18 cellular contexts compared by ENCODE assay signal in genomic region chr16:17828012-17828411, GRCh38.
DNase-seq lines count a peak whose midpoint lies in the region; ATAC-seq and TF ChIP-seq lines count a peak whose summit lies in the region.
"Had no signal": no experiment of that assay in that cellular context is flagged by ENCODE, and none has a peak within 500 bp of the region (broad histone marks: within the 10 kb centered on the region; RNA-seq: fewer than 3 reads in every experiment).

No MANE protein-coding gene starts in this region.

- ATAC-seq in stimulated activated effector memory CD8-positive, alpha-beta T cell treated with anti-CD3 and anti-CD28 coated beads, Interleukin-12 subunit alpha, Interleukin-12 subunit beta, amount 100 ng/mL, for 72 hours, result no peak
- ATAC-seq: activated CD4-positive, CD25-positive, alpha-beta regulatory T cell treated with anti-CD3 and anti-CD28 coated beads, Interleukin-2, amount 50 U/mL, for 24 hours; activated CD8-positive, alpha-beta memory T cell treated with anti-CD3 and anti-CD28 coated beads, Interleukin-2, amount 10 ng/mL, durations not matched to agents 7 days and 5 days; gastroesophageal sphincter; psoas muscle; T-cell had no signal

- H3K9me3 ChIP-seq in breast epithelium, result no peaks in the 10 kb centered on the region
- H3K9me3 ChIP-seq: gastroesophageal sphincter, psoas muscle, thoracic aorta had no signal

- H3K27ac ChIP-seq in breast epithelium, result no peak overlapping the region
- H3K27ac ChIP-seq in RWPE1, result no peak overlapping the region
- H3K27ac ChIP-seq: gastroesophageal sphincter, psoas muscle, thoracic aorta had no signal

- H3K4me1 Mint-ChIP-seq in MCF 10A (ENCODE audit: insufficient read depth, unreplicated experiment), result no peaks in the 10 kb centered on the region
- no peaks in the 10 kb centered on the region for H3K4me1 Mint-ChIP-seq in stimulated activated effector memory CD8-positive, alpha-beta T cell treated with anti-CD3 and anti-CD28 coated beads, Interleukin-12 subunit alpha, Interleukin-12 subunit beta, amount 100 ng/mL, for 72 hours
- H3K4me1 Mint-ChIP-seq: activated CD8-positive, alpha-beta memory T cell treated with anti-CD3 and anti-CD28 coated beads, Interleukin-2, amount 10 ng/mL, durations not matched to agents 7 days and 5 days; naive B cell; T-cell had no signal

- no peaks in the 10 kb centered on the region for H3K27me3 Mint-ChIP-seq in MCF 10A (ENCODE audit: insufficient read depth, unreplicated experiment)
- H3K27me3 Mint-ChIP-seq: activated CD8-positive, alpha-beta memory T cell treated with anti-CD3 and anti-CD28 coated beads, Interleukin-2, amount 10 ng/mL, durations not matched to agents 7 days and 5 days had no signal

- H3K36me3 ChIP-seq in breast epithelium, result no peaks in the 10 kb centered on the region
- H3K36me3 ChIP-seq: gastroesophageal sphincter, thoracic aorta had no signal

- BruUV-seq in MCF 10A (replicated peaks; lab: Mats Ljungman, UMichigan), result no TSS peak

- POLR2A ChIA-PET in MCF 10A (lab: Yijun Ruan, JAX), result no interaction called here
- POLR2A ChIA-PET in RWPE1 (lab: Yijun Ruan, JAX; ENCODE audit: low non-redundant PET), result no interaction called here

- no peak overlapping the region for H3K4me3 ChIP-seq in breast epithelium
- H3K4me3 ChIP-seq: gastroesophageal sphincter, psoas muscle, thoracic aorta had no signal

- TF ChIP-seq POLR2A in breast epithelium (IDR thresholded peaks at IDR 0.05), result no peak

- no peak overlapping the region for H3K27ac Mint-ChIP-seq in MCF 10A (ENCODE audit: low read depth, unreplicated experiment)
- no peak overlapping the region for H3K27ac Mint-ChIP-seq in stimulated activated effector memory CD8-positive, alpha-beta T cell treated with anti-CD3 and anti-CD28 coated beads, Interleukin-12 subunit alpha, Interleukin-12 subunit beta, amount 100 ng/mL, for 72 hours
- H3K27ac Mint-ChIP-seq: activated CD8-positive, alpha-beta memory T cell treated with anti-CD3 and anti-CD28 coated beads, Interleukin-2, amount 10 ng/mL, durations not matched to agents 7 days and 5 days; naive B cell; T-cell had no signal

- no peak for TF ChIP-seq CTCF in MCF 10A (IDR thresholded peaks at IDR 0.05; ENCODE audit: unreplicated experiment)
- no peak for TF ChIP-seq CTCF in breast epithelium (IDR thresholded peaks at IDR 0.05)
- TF ChIP-seq CTCF in RWPE1 (conservative IDR thresholded peaks at IDR 0.05; ENCODE audit: low read depth), result no peak

- no peaks in the 10 kb centered on the region for H3K9me3 Mint-ChIP-seq in MCF 10A (ENCODE audit: unreplicated experiment)
- H3K9me3 Mint-ChIP-seq in stimulated activated effector memory CD8-positive, alpha-beta T cell treated with anti-CD3 and anti-CD28 coated beads, Interleukin-12 subunit alpha, Interleukin-12 subunit beta, amount 100 ng/mL, for 72 hours, result no peaks in the 10 kb centered on the region
- H3K9me3 Mint-ChIP-seq: naive B cell, T-cell had no signal

- H3K36me3 Mint-ChIP-seq in MCF 10A (ENCODE audit: insufficient read depth, unreplicated experiment), result no peaks in the 10 kb centered on the region
- H3K36me3 Mint-ChIP-seq in stimulated activated effector memory CD8-positive, alpha-beta T cell treated with anti-CD3 and anti-CD28 coated beads, Interleukin-12 subunit alpha, Interleukin-12 subunit beta, amount 100 ng/mL, for 72 hours, result no peaks in the 10 kb centered on the region
- H3K36me3 Mint-ChIP-seq: activated CD8-positive, alpha-beta memory T cell treated with anti-CD3 and anti-CD28 coated beads, Interleukin-2, amount 10 ng/mL, durations not matched to agents 7 days and 5 days; naive B cell; T-cell had no signal

- DNase-seq in MCF 10A (ENCODE audit: unreplicated experiment), result peak; percentile 75
- no peak for DNase-seq in breast epithelium (ENCODE audit: low spot score in 2 of 2)
- peak; percentile 4 for DNase-seq in RWPE1 (ENCODE audit: low spot score)
- DNase-seq in fibroblast of peridontal ligament (ENCODE audit: extremely low read depth), result peak; percentile 93
- peak; percentile 86 for DNase-seq in stromal cell of bone marrow (ENCODE audit: low read depth)
- no peak for DNase-seq in NCI-H2196 treated with DMSO at 0.1 percent for 48 hours (lab: John Stamatoyannopoulos, UW; ENCODE audit: unreplicated experiment)
- DNase-seq in SW 1271 (lab: John Stamatoyannopoulos, UW), result no peak
- DNase-seq in stimulated activated effector memory CD8-positive, alpha-beta T cell treated with anti-CD3 and anti-CD28 coated beads, Interleukin-12 subunit alpha, Interleukin-12 subunit beta, amount 100 ng/mL, for 72 hours (ENCODE audit: low spot score in 2 of 2), result no peak
- DNase-seq: activated CD8-positive, alpha-beta memory T cell treated with anti-CD3 and anti-CD28 coated beads, Interleukin-2, amount 10 ng/mL, durations not matched to agents 7 days and 5 days; COR-L47; naive B cell; NCI-H1092 treated with DMSO at 0.1 percent for 48 hours; NCI-H226; psoas muscle; T-cell had no signal

- no peak overlapping the region for H3K4me3 Mint-ChIP-seq in MCF 10A (ENCODE audit: unreplicated experiment)
- no peak overlapping the region for H3K4me3 Mint-ChIP-seq in stimulated activated effector memory CD8-positive, alpha-beta T cell treated with anti-CD3 and anti-CD28 coated beads, Interleukin-12 subunit alpha, Interleukin-12 subunit beta, amount 100 ng/mL, for 72 hours
- H3K4me3 Mint-ChIP-seq: activated CD8-positive, alpha-beta memory T cell treated with anti-CD3 and anti-CD28 coated beads, Interleukin-2, amount 10 ng/mL, durations not matched to agents 7 days and 5 days; naive B cell; T-cell had no signal

- CTCF ChIA-PET in MCF 10A (lab: Yijun Ruan, JAX) (interaction anchor here (0.6 to 0.7 kb wide), 2 partner anchors 817 to 916 kb away, joined by 3 read pairs; no protein-coding TSS in a partner anchor), RWPE1 (lab: Yijun Ruan, JAX) (interaction anchor here (0.6 kb wide), 1 partner anchor 40 kb away, joined by 3 read pairs; no protein-coding TSS in a partner anchor)

- no peaks in the 10 kb centered on the region for H3K27me3 ChIP-seq in breast epithelium
- H3K27me3 ChIP-seq: gastroesophageal sphincter had no signal

- intact Hi-C loops in MCF 10A (cut with micrococcal nuclease), result loop anchor here (2.0 kb wide), 1 partner anchor 51 kb away; no protein-coding TSS in a partner anchor
- intact Hi-C loops in breast epithelium (cut with DNase I; ENCODE audit: low total_unique reads), result no loop called here

- no peaks in the 10 kb centered on the region for H3K4me1 ChIP-seq in breast epithelium
- H3K4me1 ChIP-seq: psoas muscle had no signal

Comparison
In these comparisons a context has a peak if more than half of its experiments do, and no peak if none do; other contexts are left out.
1. DNase-seq: peak in MCF 10A (single experiment), RWPE1 (single experiment), fibroblast of peridontal ligament (single experiment) and stromal cell of bone marrow (single experiment); none in breast epithelium (0 of 2), NCI-H2196 treated with DMSO at 0.1 percent for 48 hours (single experiment), SW 1271 (0 of 2) and stimulated activated effector memory CD8-positive, alpha-beta T cell treated with anti-CD3 and anti-CD28 coated beads, Interleukin-12 subunit alpha, Interleukin-12 subunit beta, amount 100 ng/mL, for 72 hours (0 of 2).